8 cellular contexts compared by ENCODE assay signal in genomic region chr5:142981886-142982820, GRCh38.
DNase-seq lines count a peak whose midpoint lies in the region; ATAC-seq lines count a peak whose summit lies in the region.

No MANE protein-coding gene starts in this region.

- ATAC-seq in GM21825 (IDR thresholded peaks at IDR 0.05; ENCODE audit: unreplicated experiment), result no peak

- peak overlapping the region in 1 of 5 donors; percentile 50 for H3K9ac ChIP-seq in subcutaneous abdominal adipose tissue (ENCODE audit: low read length in 5 of 5)

- H3K4me3 ChIP-seq in subcutaneous abdominal adipose tissue (ENCODE audit: low read depth in 1 of 5, low read length in 5 of 5), result peak overlapping the region in 1 of 5 donors; percentile 8

- H3K27me3 ChIP-seq in subcutaneous abdominal adipose tissue (ENCODE audit: control insufficient read depth in 5 of 5, insufficient read depth in 4 of 5, low read length in 5 of 5), result no peaks in the 10 kb centered on the region

- H3K4me1 ChIP-seq in subcutaneous abdominal adipose tissue (ENCODE audit: control insufficient read depth in 5 of 5, insufficient read depth in 5 of 5, low read length in 5 of 5), result peaks cover 10 to 52% (median 25%) of the 10 kb centered on the region in 5 donors

- no peaks in the 10 kb centered on the region for H3K9me3 ChIP-seq in subcutaneous abdominal adipose tissue (ENCODE audit: control insufficient read depth in 5 of 5, low read length in 5 of 5)

- H3K36me3 ChIP-seq in subcutaneous abdominal adipose tissue (ENCODE audit: control insufficient read depth in 5 of 5, insufficient read depth in 5 of 5, low read length in 5 of 5), result no peaks in the 10 kb centered on the region

- peak; percentile 91 for DNase-seq in DMS 273 treated with DMSO at 0.1 percent for 48 hours (lab: John Stamatoyannopoulos, UW)
- peak; percentile 46 for DNase-seq in NCI-H446 treated with DMSO at 0.1 percent for 48 hours (lab: John Stamatoyannopoulos, UW)
- peak; percentile 42 to 80 for DNase-seq in cerebellar nuclear complex (lab: John Stamatoyannopoulos, UW)
- DNase-seq in left kidney (ENCODE audit: low read depth, low spot score), result peak; percentile 59
- no peak for DNase-seq in stimulated activated naive CD4-positive, alpha-beta T cell (lab: John Stamatoyannopoulos, UW)
- no peak for DNase-seq in GDM1 (lab: John Stamatoyannopoulos, UW)

- peak overlapping the region; percentile 85 for H3K27ac ChIP-seq in subcutaneous abdominal adipose tissue (ENCODE audit: low read depth, low read length)

Comparison
In these comparisons a context has a peak if more than half of its experiments do, and no peak if none do; other contexts are left out.
1. DNase-seq: peak in DMS 273 treated with DMSO at 0.1 percent for 48 hours (single experiment), NCI-H446 treated with DMSO at 0.1 percent for 48 hours (single experiment), cerebellar nuclear complex (2 of 2) and left kidney (single experiment); none in stimulated activated naive CD4-positive, alpha-beta T cell (0 of 6) and GDM1 (single experiment).